Comparison of ENCODE assay signal across 37 cellular contexts in the genomic region with DNA sequence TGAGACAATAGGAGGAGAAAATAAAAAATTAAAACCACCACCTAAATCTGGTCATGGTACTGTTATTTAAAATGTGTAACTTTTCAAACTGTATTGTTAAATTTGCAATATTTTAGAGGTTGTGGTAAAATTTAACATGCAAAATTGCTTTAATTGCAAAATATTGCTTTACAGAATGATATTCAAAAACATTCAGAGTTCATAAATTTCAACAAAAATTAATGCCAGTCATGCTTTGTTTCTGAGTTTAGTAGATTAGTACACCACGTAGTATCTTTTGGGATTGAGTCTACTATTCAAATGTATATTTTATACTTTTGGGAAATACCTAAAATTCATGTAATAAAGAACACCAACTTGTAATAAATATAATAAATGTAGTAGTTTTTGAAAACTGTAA. TPM values are rescaled to one million over a fixed set of nuclear protein-coding genes. Genes with fewer than 3 reads are reported as not detected.
"Had no signal": no experiment of that assay in that cellular context is flagged by ENCODE, and none has a peak within 500 bp of the region (broad histone marks: within the 10 kb centered on the region; RNA-seq: fewer than 3 reads in every experiment).

No MANE protein-coding gene starts in this region.

- H3K4me3 Mint-ChIP-seq: activated B cell treated with CpG ODN at 0.5 μM for 24 hours; activated CD8-positive, alpha-beta T cell treated with anti-CD3 and anti-CD28 coated beads for 36 hours; activated naive CD4-positive, alpha-beta T cell treated with anti-CD3 and anti-CD28 coated beads, Interleukin-2, amount 50 U/mL, for 24 hours; activated naive CD8-positive, alpha-beta T cell treated with anti-CD3 and anti-CD28 coated beads for 36 hours; activated naive CD8-positive, alpha-beta T cell treated with anti-CD3 and anti-CD28 coated beads, Interleukin-2, amount 50 U/mL, for 24 hours; activated T-cell treated with anti-CD3 and anti-CD28 coated beads, Interleukin-2, amount 50 U/mL, for 4 hours; activated T-helper 17 cell treated with anti-CD3 and anti-CD28 coated beads, Interleukin-2, amount 50 U/mL, for 72 hours; effector memory CD8-positive, alpha-beta T cell; T-cell; T-helper 1 cell treated with Interleukin-12 subunit alpha and Interleukin-12 subunit beta and Interleukin-4 antibody, amounts not matched to agents 30 μg/mL and 1 μg/mL, for 36 hours; T-helper 2 cell treated with Interferon-gamma antibody and Interleukin-4, amounts not matched to agents 5 μg/mL and 100 μg/mL, for 36 hours had no signal

- H3K4me1 Mint-ChIP-seq: activated B cell treated with CpG ODN at 0.5 μM for 24 hours; activated T-helper 17 cell treated with anti-CD3 and anti-CD28 coated beads, Interleukin-2, amount 50 U/mL, for 72 hours had no signal

- H3K27ac ChIP-seq: adrenal gland, body of pancreas, epithelial cell of prostate, esophagus squamous epithelium, gastroesophageal sphincter, heart right ventricle, WERI-Rb-1 had no signal

- H3K9me3 ChIP-seq: adrenal gland, body of pancreas, esophagus squamous epithelium, gastroesophageal sphincter, heart right ventricle had no signal

- H3K36me3 ChIP-seq: adrenal gland, WERI-Rb-1 had no signal

- H3K27ac Mint-ChIP-seq: activated B cell treated with CpG ODN at 0.5 μM for 24 hours; activated CD8-positive, alpha-beta T cell treated with anti-CD3 and anti-CD28 coated beads for 36 hours; activated naive CD8-positive, alpha-beta T cell treated with anti-CD3 and anti-CD28 coated beads for 36 hours; activated naive CD8-positive, alpha-beta T cell treated with anti-CD3 and anti-CD28 coated beads, Interleukin-2, amount 50 U/mL, for 24 hours; activated T-helper 17 cell treated with anti-CD3 and anti-CD28 coated beads, Interleukin-2, amount 50 U/mL, for 72 hours; T-cell; T-helper 1 cell treated with Interleukin-12 subunit alpha and Interleukin-12 subunit beta and Interleukin-4 antibody, amounts not matched to agents 30 μg/mL and 1 μg/mL, for 36 hours; T-helper 2 cell treated with Interferon-gamma antibody and Interleukin-4, amounts not matched to agents 5 μg/mL and 100 μg/mL, for 36 hours had no signal

- H3K4me3 ChIP-seq: adrenal gland, body of pancreas, esophagus squamous epithelium, gastroesophageal sphincter, heart right ventricle had no signal

- H3K27me3 ChIP-seq: adrenal gland, body of pancreas, esophagus squamous epithelium, gastroesophageal sphincter, heart right ventricle had no signal

- ATAC-seq: activated CD4-positive, CD25-positive, alpha-beta regulatory T cell treated with anti-CD3 and anti-CD28 coated beads, Interleukin-2, amount 50 U/mL, for 24 hours; activated CD8-positive, alpha-beta T cell treated with anti-CD3 and anti-CD28 coated beads for 36 hours; activated naive CD8-positive, alpha-beta T cell treated with anti-CD3 and anti-CD28 coated beads, Interleukin-2, amount 50 U/mL, for 24 hours; activated T-cell treated with anti-CD3 and anti-CD28 coated beads, Interleukin-2, amount 50 U/mL, for 4 hours; activated T-helper 17 cell treated with anti-CD3 and anti-CD28 coated beads, Interleukin-2, amount 50 U/mL, for 72 hours; body of pancreas; effector memory CD8-positive, alpha-beta T cell; gastroesophageal sphincter; heart right ventricle; T-cell had no signal

- DNase-seq: activated B cell treated with CpG ODN at 0.5 μM for 24 hours; activated CD4-positive, alpha-beta T cell treated with anti-CD3 and anti-CD28 coated beads for 48 hours; activated CD4-positive, alpha-beta T cell treated with anti-CD3 and anti-CD28 coated beads, Interleukin-2, amount 50 U/mL, for 1 hour; activated CD4-positive, alpha-beta T cell treated with anti-CD3 and anti-CD28 coated beads, Interleukin-2, amount 50 U/mL, for 48 hours; activated CD8-positive, alpha-beta memory T cell treated with anti-CD3 and anti-CD28 coated beads for 24 hours; activated CD8-positive, alpha-beta T cell treated with anti-CD3 and anti-CD28 coated beads for 36 hours; activated effector memory CD4-positive, alpha-beta T cell treated with Interleukin-2 at 50 U/mL for 16 hours; activated gamma-delta T cell treated with Interleukin-2 at 50 U/mL for 16 hours; activated naive CD4-positive, alpha-beta T cell treated with Interleukin-2 at 50 U/mL for 16 hours; activated naive CD8-positive, alpha-beta T cell treated with anti-CD3 and anti-CD28 coated beads for 36 hours; activated naive CD8-positive, alpha-beta T cell treated with anti-CD3 and anti-CD28 coated beads, Interleukin-2, amount 50 U/mL, for 24 hours; activated T-cell treated with anti-CD3 and anti-CD28 coated beads, Interleukin-2, amount 50 U/mL, for 4 hours; adrenal gland; amygdala; aorta; body of pancreas; central memory CD4-positive, alpha-beta T cell; cortex of kidney; dermis blood vessel endothelial cell; effector CD4-positive, alpha-beta T cell; effector memory CD8-positive, alpha-beta T cell; esophagus squamous epithelium; foreskin melanocyte; heart right ventricle; T-cell; T1000; WERI-Rb-1 had no signal

- H3K9me3 Mint-ChIP-seq: activated B cell treated with CpG ODN at 0.5 μM for 24 hours; activated CD8-positive, alpha-beta T cell treated with anti-CD3 and anti-CD28 coated beads for 36 hours; activated naive CD4-positive, alpha-beta T cell treated with anti-CD3 and anti-CD28 coated beads, Interleukin-2, amount 50 U/mL, for 24 hours; activated naive CD8-positive, alpha-beta T cell treated with anti-CD3 and anti-CD28 coated beads for 36 hours; activated naive CD8-positive, alpha-beta T cell treated with anti-CD3 and anti-CD28 coated beads, Interleukin-2, amount 50 U/mL, for 24 hours; activated T-cell treated with anti-CD3 and anti-CD28 coated beads, Interleukin-2, amount 50 U/mL, for 4 hours; activated T-helper 17 cell treated with anti-CD3 and anti-CD28 coated beads, Interleukin-2, amount 50 U/mL, for 72 hours; effector memory CD8-positive, alpha-beta T cell; T-cell; T-helper 1 cell treated with Interleukin-12 subunit alpha and Interleukin-12 subunit beta and Interleukin-4 antibody, amounts not matched to agents 30 μg/mL and 1 μg/mL, for 36 hours; T-helper 2 cell treated with Interferon-gamma antibody and Interleukin-4, amounts not matched to agents 5 μg/mL and 100 μg/mL, for 36 hours had no signal

- H3K4me1 ChIP-seq: adrenal gland, body of pancreas, esophagus squamous epithelium had no signal

- H3K27me3 Mint-ChIP-seq: activated B cell treated with CpG ODN at 0.5 μM for 24 hours; activated CD8-positive, alpha-beta T cell treated with anti-CD3 and anti-CD28 coated beads for 36 hours; activated naive CD4-positive, alpha-beta T cell treated with anti-CD3 and anti-CD28 coated beads, Interleukin-2, amount 50 U/mL, for 24 hours; activated naive CD8-positive, alpha-beta T cell treated with anti-CD3 and anti-CD28 coated beads for 36 hours; activated naive CD8-positive, alpha-beta T cell treated with anti-CD3 and anti-CD28 coated beads, Interleukin-2, amount 50 U/mL, for 24 hours; activated T-helper 17 cell treated with anti-CD3 and anti-CD28 coated beads, Interleukin-2, amount 50 U/mL, for 72 hours; effector memory CD8-positive, alpha-beta T cell; T-cell had no signal

- FAIRE-seq: endothelial cell of umbilical vein had no signal

RNA-seq across cellular contexts. Expression of gene DNAI7, which starts 18.4 kb away (rescaled TPM):
- total RNA-seq: activated CD8-positive, alpha-beta T cell treated with anti-CD3 and anti-CD28 coated beads for 36 hours; activated naive CD8-positive, alpha-beta T cell treated with anti-CD3 and anti-CD28 coated beads for 36 hours; activated T-cell treated with anti-CD3 and anti-CD28 coated beads, Interleukin-2, amount 50 U/mL, for 4 hours; dermis blood vessel endothelial cell; endothelial cell of umbilical vein; esophagus squamous epithelium; fibroblast of villous mesenchyme; glomerular endothelial cell had no signal
- polyA plus RNA-seq: endothelial cell of umbilical vein had no signal
